In the genomic region with DNA sequence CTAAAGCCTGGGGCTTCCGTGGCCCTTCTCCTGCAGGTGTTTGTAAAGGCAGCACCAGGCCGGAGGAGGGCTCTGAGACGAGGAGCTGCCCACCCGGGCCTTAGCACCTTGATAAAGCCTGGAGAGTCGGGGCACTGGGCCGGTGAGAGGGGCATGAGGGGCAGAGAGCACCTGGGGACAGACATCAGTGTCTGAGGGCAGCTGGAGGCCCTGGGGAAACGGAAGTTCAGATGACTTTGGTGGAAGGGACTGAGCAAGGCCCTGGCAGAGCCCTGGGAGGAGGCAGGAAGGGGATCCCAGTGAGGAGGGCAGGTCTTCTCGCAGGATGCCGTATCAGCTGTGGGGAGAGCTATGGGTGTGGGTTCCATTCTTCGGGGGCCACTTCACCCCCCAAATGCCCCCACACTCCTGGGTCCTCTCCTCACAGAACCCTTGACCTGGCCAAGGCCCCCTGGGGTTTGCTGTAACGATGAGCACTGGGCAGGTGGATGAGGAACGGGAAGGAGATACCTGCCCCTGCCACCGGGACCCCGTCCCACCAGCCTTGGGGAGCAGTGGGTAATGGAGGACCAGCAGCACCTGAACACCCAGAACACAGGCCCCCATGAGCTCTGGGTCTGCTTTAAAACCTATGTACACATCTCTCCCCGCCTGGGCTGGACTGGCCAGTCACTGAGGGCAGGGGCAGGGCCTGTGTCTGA, we compare ENCODE assay signal across 28 cellular contexts. TPM values are rescaled to one million over a fixed set of nuclear protein-coding genes. Genes with fewer than 3 reads are reported as not detected.
A peak's percentile ranks its signal among the peaks of the same experiment; 100 is the strongest.
DNase-seq lines count a peak whose midpoint lies in the region; ATAC-seq and TF ChIP-seq lines count a peak whose summit lies in the region.
"Had no signal": no experiment of that assay in that cellular context is flagged by ENCODE, and none has a peak within 500 bp of the region (broad histone marks: within the 10 kb centered on the region; RNA-seq: fewer than 3 reads in every experiment).

No MANE protein-coding gene starts in this region.

- TF ChIP-seq CTCF in HCT116 (IDR thresholded peaks at IDR 0.05 in 2 of 3, conservative IDR thresholded peaks at IDR 0.05 in 1 of 3; ENCODE audit: borderline replicate concordance in 1 of 3, insufficient read depth in 1 of 3, low read depth in 2 of 3, low read length in 2 of 3) (no peak), glutamatergic neuron (IDR thresholded peaks at IDR 0.05; ENCODE audit: partially characterized antibody, unreplicated experiment) (no peak), GM13976 (IDR thresholded peaks at IDR 0.05; ENCODE audit: borderline replicate concordance, control extremely low read depth, extremely low read depth, insufficient read depth, missing control alignments) (no peak)

- no peak overlapping the region for H3K27ac Mint-ChIP-seq in glutamatergic neuron (ENCODE audit: unreplicated experiment)
- H3K27ac Mint-ChIP-seq: activated CD8-positive, alpha-beta memory T cell treated with anti-CD3 and anti-CD28 coated beads, Interleukin-2, amount 10 ng/mL, durations not matched to agents 7 days and 5 days; activated naive CD8-positive, alpha-beta T cell treated with anti-CD3 and anti-CD28 coated beads, Interleukin-2, amount 10 ng/mL, durations not matched to agents 7 days and 5 days; activated T-helper 2 cell treated with anti-CD3 and anti-CD28 coated beads, Interferon-gamma antibody, Interleukin-2, Interleukin-4, amounts not matched to agents 10 μg/mL and 5 μg/mL and 100 μg/mL, durations not matched to agents 14 hours and 24 hours and 36 hours; progenitor cell of endocrine pancreas had no signal

- no peaks in the 10 kb centered on the region for H3K36me3 Mint-ChIP-seq in glutamatergic neuron (ENCODE audit: unreplicated experiment)
- H3K36me3 Mint-ChIP-seq: activated CD8-positive, alpha-beta memory T cell treated with anti-CD3 and anti-CD28 coated beads, Interleukin-2, amount 10 ng/mL, durations not matched to agents 7 days and 5 days; activated naive CD8-positive, alpha-beta T cell treated with anti-CD3 and anti-CD28 coated beads, Interleukin-2, amount 10 ng/mL, durations not matched to agents 7 days and 5 days; CD8-positive, alpha-beta T cell had no signal

- H4K20me1 ChIP-seq in BLaER1 treated with 17β-estradiol and CSF1 and Interleukin-3, amounts not matched to agents 10 nM and 100 nM: no peaks in the 10 kb centered on the region; a peak in 1 of 22 replicates
- no peaks in the 10 kb centered on the region for H4K20me1 ChIP-seq in HCT116 (ENCODE audit: insufficient read depth)

- in situ Hi-C loops in GM13976 (cut with MboI; ENCODE audit: low sequenced_read_pairs, unreplicated experiment): no loop called here

- peaks cover 4% of the 10 kb centered on the region for H3K4me1 Mint-ChIP-seq in glutamatergic neuron (ENCODE audit: low read depth, unreplicated experiment)

- peak overlapping the region in 2 of 11 experiments; percentile 30 to 38; a peak in 2 of 22 replicates for H3K9ac ChIP-seq in BLaER1 treated with 17β-estradiol and CSF1 and Interleukin-3, amounts not matched to agents 10 nM and 100 nM
- no peak overlapping the region for H3K9ac ChIP-seq in HCT116 (ENCODE audit: low read length)

- no peaks in the 10 kb centered on the region for H3K9me2 ChIP-seq in HCT116 (ENCODE audit: insufficient read depth)

- H2AFZ ChIP-seq in HCT116 (ENCODE audit: low read depth, low read length, poor library complexity, severe bottlenecking): no peak overlapping the region

- CTCF ChIA-PET in HCT116 (lab: Charles Lee): no interaction called here

- H3K9me3 ChIP-seq in BLaER1 treated with 17β-estradiol and CSF1 and Interleukin-3, amounts not matched to agents 10 nM and 100 nM (replicated peaks in 1 of 11): no peaks in the 10 kb centered on the region
- no peaks in the 10 kb centered on the region for H3K9me3 ChIP-seq in HCT116 (ENCODE audit: control insufficient read depth in 1 of 2, insufficient read depth in 1 of 2, low read depth in 1 of 2, low read length in 2 of 2)
- H3K9me3 ChIP-seq: esophagus squamous epithelium, gastrocnemius medialis, testis had no signal

- peak overlapping the region in 9 of 11 experiments; percentile 7 to 40 (median 34); a peak in 12 of 22 replicates for H3K4me2 ChIP-seq in BLaER1 treated with 17β-estradiol and CSF1 and Interleukin-3, amounts not matched to agents 10 nM and 100 nM
- peak overlapping the region; percentile 18; the same call in 1 of the 2 replicates for H3K4me2 ChIP-seq in HCT116 (ENCODE audit: low read length)

- no TSS peak for BruUV-seq in HCT116 (replicated peaks; lab: Mats Ljungman, UMichigan)

- no peak for TF ChIP-seq RAD21 in HCT116 (IDR thresholded peaks at IDR 0.05; ENCODE audit: low read depth)

- no peak for ATAC-seq in HCT116
- ATAC-seq: activated CD8-positive, alpha-beta memory T cell treated with anti-CD3 and anti-CD28 coated beads, Interleukin-2, amount 10 ng/mL, durations not matched to agents 7 days and 5 days; CD8-positive, alpha-beta T cell; gastrocnemius medialis; K562 had no signal

- POLR2A ChIA-PET in HCT116 (lab: Charles Lee): no interaction called here

- H3K36me3 ChIP-seq in BLaER1 treated with 17β-estradiol and CSF1 and Interleukin-3, amounts not matched to agents 10 nM and 100 nM: no peaks in the 10 kb centered on the region
- H3K36me3 ChIP-seq in HCT116 (ENCODE audit: control insufficient read depth in 1 of 2, insufficient read depth in 2 of 2, low read length in 2 of 2): no peaks in the 10 kb centered on the region
- H3K36me3 ChIP-seq: gastrocnemius medialis had no signal

- intact Hi-C loops in HCT116 (cut with micrococcal nuclease): no loop called here
- intact Hi-C loops in posterior vena cava (cut with DNase I): no loop called here

- H3K79me2 ChIP-seq in HCT116 (ENCODE audit: insufficient read depth, low read length): no peaks in the 10 kb centered on the region

- no peak for TF ChIP-seq POLR2A in HCT116 (IDR thresholded peaks at IDR 0.05; ENCODE audit: borderline replicate concordance, extremely low read depth, insufficient read depth, insufficient read length)

- H3K27me3 ChIP-seq in BLaER1 treated with 17β-estradiol and CSF1 and Interleukin-3, amounts not matched to agents 10 nM and 100 nM: no peaks in the 10 kb centered on the region
- no peaks in the 10 kb centered on the region for H3K27me3 ChIP-seq in HCT116 (ENCODE audit: insufficient read depth, low read length)
- H3K27me3 ChIP-seq: gastrocnemius medialis, testis had no signal

- no peak for DNase-seq in HCT116 (ENCODE audit: low read depth, low spot score)
- peak; percentile 9 for DNase-seq in glutamatergic neuron
- peak; percentile 65 for DNase-seq in posterior vena cava (ENCODE audit: low spot score)
- no peak for DNase-seq in effector CD8-positive, alpha-beta T cell (lab: John Stamatoyannopoulos, UW)
- DNase-seq in NCI-H1105 treated with DMSO at 0.1 percent for 48 hours (lab: John Stamatoyannopoulos, UW): no peak
- no peak for DNase-seq in activated CD4-positive, alpha-beta T cell treated with anti-CD3 and anti-CD28 coated beads, Interleukin-2, amount 50 U/mL, for 4 hours
- no peak for DNase-seq in GM13976 (ENCODE audit: low spot score)
- DNase-seq: activated CD4-positive, alpha-beta T cell treated with anti-CD3 and anti-CD28 coated beads for 1 hour; activated CD8-positive, alpha-beta memory T cell treated with anti-CD3 and anti-CD28 coated beads, Interleukin-2, amount 10 ng/mL, durations not matched to agents 7 days and 5 days; DMS153; effector memory CD4-positive, alpha-beta T cell; esophagus squamous epithelium; gastrocnemius medialis; kidney glomerular epithelial cell; MM.1S; NCI-H1436 treated with DMSO at 0.1 percent for 48 hours; NCI-H526 treated with DMSO at 0.1 percent for 48 hours; Right ventricle myocardium superior; stimulated activated CD4-positive, alpha-beta T cell treated with anti-CD3 and anti-CD28 coated beads, Interleukin-1b, Interleukin-23, amount 100 ng/mL, for 48 hours; testis had no signal

- peaks cover 3% of the 10 kb centered on the region for H3K9me3 Mint-ChIP-seq in glutamatergic neuron (ENCODE audit: unreplicated experiment)
- H3K9me3 Mint-ChIP-seq: activated naive CD8-positive, alpha-beta T cell treated with anti-CD3 and anti-CD28 coated beads, Interleukin-2, amount 10 ng/mL, durations not matched to agents 7 days and 5 days; activated T-helper 2 cell treated with anti-CD3 and anti-CD28 coated beads, Interferon-gamma antibody, Interleukin-2, Interleukin-4, amounts not matched to agents 10 μg/mL and 5 μg/mL and 100 μg/mL, durations not matched to agents 14 hours and 24 hours and 36 hours; CD8-positive, alpha-beta T cell; nephron had no signal

- no peak overlapping the region for H3K4me3 ChIP-seq in BLaER1 treated with 17β-estradiol and CSF1 and Interleukin-3, amounts not matched to agents 10 nM and 100 nM
- no peak overlapping the region for H3K4me3 ChIP-seq in HCT116 (replicated peaks in 1 of 2; ENCODE audit: low read depth in 1 of 2, low read length in 2 of 2)
- H3K4me3 ChIP-seq: esophagus squamous epithelium, gastrocnemius medialis, K562, testis had no signal

- H3K4me1 ChIP-seq in BLaER1 treated with 17β-estradiol and CSF1 and Interleukin-3, amounts not matched to agents 10 nM and 100 nM: peaks cover 40 to 88% (median 77%) of the 10 kb centered on the region in 10 experiments
- H3K4me1 ChIP-seq in HCT116 (ENCODE audit: control insufficient read depth in 1 of 2, insufficient read depth in 2 of 2, low read length in 2 of 2): peaks cover 2 to 19% of the 10 kb centered on the region in 2 experiments; a peak in 3 of 4 replicates

- RAD21 ChIA-PET in HCT116 (lab: Charles Lee; ENCODE audit: low non-redundant PET in 1 of 2, low total read pairs in 2 of 2, uncharacterized antibody in 2 of 2, unreplicated experiment in 2 of 2): no interaction called here

- H3K27me3 Mint-ChIP-seq in glutamatergic neuron (ENCODE audit: unreplicated experiment): peaks cover 4% of the 10 kb centered on the region
- H3K27me3 Mint-ChIP-seq: activated CD8-positive, alpha-beta memory T cell treated with anti-CD3 and anti-CD28 coated beads, Interleukin-2, amount 10 ng/mL, durations not matched to agents 7 days and 5 days; activated naive CD8-positive, alpha-beta T cell treated with anti-CD3 and anti-CD28 coated beads, Interleukin-2, amount 10 ng/mL, durations not matched to agents 7 days and 5 days had no signal

- H3K27ac ChIP-seq in BLaER1 treated with 17β-estradiol and CSF1 and Interleukin-3, amounts not matched to agents 10 nM and 100 nM: peak overlapping the region in 2 of 11 experiments; percentile 23 to 62; a peak in 4 of 22 replicates
- no peak overlapping the region; the same call in 1 of the 2 replicates for H3K27ac ChIP-seq in HCT116 (ENCODE audit: low read depth, low read length)
- H3K27ac ChIP-seq: gastrocnemius medialis, testis had no signal

- H3K4me3 Mint-ChIP-seq in glutamatergic neuron (ENCODE audit: unreplicated experiment): no peak overlapping the region
- H3K4me3 Mint-ChIP-seq: activated CD8-positive, alpha-beta memory T cell treated with anti-CD3 and anti-CD28 coated beads, Interleukin-2, amount 10 ng/mL, durations not matched to agents 7 days and 5 days; activated naive CD8-positive, alpha-beta T cell treated with anti-CD3 and anti-CD28 coated beads, Interleukin-2, amount 10 ng/mL, durations not matched to agents 7 days and 5 days; CD8-positive, alpha-beta T cell; nephron had no signal

RNA-seq across cellular contexts. Expression of a gene that starts 7.4 kb away (rescaled TPM):
- total RNA-seq in HCT116 (2021; ENCODE audit: unreplicated experiment) (15.2 TPM), glutamatergic neuron (ENCODE audit: unreplicated experiment) (3.3 TPM), posterior vena cava (1 to 10 TPM; 1.8 to 6.3 TPM)
- 9.4 and 13.4 TPM in 2 replicates for polyA plus RNA-seq in HCT116 (2012)

RNA-seq across cellular contexts. Expression of a gene that starts 31.0 kb away (rescaled TPM):
- 0.30 TPM for total RNA-seq in HCT116 (2021; ENCODE audit: unreplicated experiment)
- polyA plus RNA-seq in HCT116 (2012): 0.20 and 0.21 TPM in 2 replicates
- not detected for total RNA-seq in glutamatergic neuron (ENCODE audit: unreplicated experiment)
- 1 to 10 TPM; 1.2 to 1.3 TPM for total RNA-seq in posterior vena cava
- total RNA-seq: progenitor cell of endocrine pancreas had no signal

RNA-seq across cellular contexts. Expression of a gene that starts 31.6 kb away (rescaled TPM):
- total RNA-seq in HCT116 (2021; ENCODE audit: unreplicated experiment): not detected
- polyA plus RNA-seq in HCT116 (2012): 0.04 TPM in 1 of 2 replicates, not detected in the other
- not detected for total RNA-seq in glutamatergic neuron (ENCODE audit: unreplicated experiment)
- not detected for total RNA-seq in posterior vena cava
- total RNA-seq: esophagus squamous epithelium, gastrocnemius medialis, K562, mesenteric fat pad, Right ventricle myocardium superior had no signal

Comparison
In these comparisons a context has a peak if more than half of its experiments do, and no peak if none do; other contexts are left out.
1. DNase-seq: peak in glutamatergic neuron (single experiment) and posterior vena cava (single experiment); none in HCT116 (single experiment), effector CD8-positive, alpha-beta T cell (single experiment), NCI-H1105 treated with DMSO at 0.1 percent for 48 hours (single experiment), activated CD4-positive, alpha-beta T cell treated with anti-CD3 and anti-CD28 coated beads, Interleukin-2, amount 50 U/mL, for 4 hours (0 of 2) and GM13976 (single experiment).